In the genomic region with DNA sequence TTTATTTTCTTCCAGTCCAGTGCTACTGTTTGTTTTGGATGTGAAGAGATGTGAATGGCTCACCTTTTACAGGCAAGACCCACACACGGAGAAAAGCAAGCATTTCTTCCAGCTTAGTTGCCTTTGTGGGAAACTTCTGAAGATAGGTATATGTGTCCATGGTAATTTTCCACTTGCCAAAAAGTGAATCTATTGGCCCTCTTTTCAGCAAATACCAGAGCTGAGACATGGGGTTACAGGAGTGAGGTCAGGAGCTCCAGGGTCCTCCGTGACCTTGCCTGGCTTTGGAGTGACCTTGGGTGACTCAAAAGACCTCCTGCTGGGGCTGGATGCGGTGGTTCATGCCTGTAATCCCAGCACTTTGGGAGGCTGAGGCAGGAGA, we compare ENCODE assay signal across 9 cellular contexts.
DNase-seq lines count a peak whose midpoint lies in the region; ATAC-seq and TF ChIP-seq lines count a peak whose summit lies in the region.
"Had no signal": no experiment of that assay in that cellular context is flagged by ENCODE, and none has a peak within 500 bp of the region (broad histone marks: within the 10 kb centered on the region; RNA-seq: fewer than 3 reads in every experiment).

No MANE protein-coding gene starts in this region.

- CTCF ChIA-PET in activated CD8-positive, alpha-beta memory T cell treated with anti-CD3 and anti-CD28 coated beads, Interleukin-2, amount 10 ng/mL, durations not matched to agents 7 days and 5 days (lab: Charles Lee): interaction anchor here (1.0 to 4.8 kb wide), 14 partner anchors 9 to 543 kb away, joined by 4 to 28 read pairs (median 8); partner anchors contain the start of gene PDSS2

- H2AFZ ChIP-seq in OCI-LY3 (ENCODE audit: low read depth, low read length): 0 out of 2 replicates have a peak overlapping the region, but pooled peaks have one; percentile 15

- peak overlapping the region; percentile 97 for H3K4me2 ChIP-seq in OCI-LY3 (ENCODE audit: low read length)

- no peaks in the 10 kb centered on the region for H3K9me3 ChIP-seq in OCI-LY3 (ENCODE audit: insufficient read depth, low read length)

- no peaks in the 10 kb centered on the region for H3K79me2 ChIP-seq in OCI-LY3 (ENCODE audit: low read length)

- no peaks in the 10 kb centered on the region for H4K20me1 ChIP-seq in OCI-LY3 (ENCODE audit: insufficient read depth, low read length)

- peaks cover 2% of the 10 kb centered on the region for H3K27me3 Mint-ChIP-seq in activated CD8-positive, alpha-beta memory T cell treated with anti-CD3 and anti-CD28 coated beads, Interleukin-2, amount 10 ng/mL, durations not matched to agents 7 days and 5 days
- peaks cover 21% of the 10 kb centered on the region for H3K27me3 Mint-ChIP-seq in dendritic cell treated with granulocyte-macrophage colony-stimulating factor and Interleukin-4, amounts not matched to agents 40 ng/mL and 50 ng/mL, for 4 days

- peak overlapping the region; percentile 80 for H3K4me3 ChIP-seq in OCI-LY3 (ENCODE audit: low read length)

- H3K27me3 ChIP-seq in OCI-LY3 (ENCODE audit: low read depth, low read length): no peaks in the 10 kb centered on the region

- peak overlapping the region; percentile 16; the same call in 1 of the 2 replicates for H3K9ac ChIP-seq in OCI-LY3 (ENCODE audit: low read length)

- peak overlapping the region; percentile 51 for H3K27ac ChIP-seq in OCI-LY3 (ENCODE audit: low read length)

- DNase-seq in activated CD8-positive, alpha-beta memory T cell treated with anti-CD3 and anti-CD28 coated beads, Interleukin-2, amount 10 ng/mL, durations not matched to agents 7 days and 5 days: no peak
- no peak for DNase-seq in activated CD8-positive, alpha-beta memory T cell treated with anti-CD3 and anti-CD28 coated beads, Interleukin-2, amount 50 U/mL, for 48 hours
- DNase-seq in stimulated activated effector memory CD8-positive, alpha-beta T cell treated with anti-CD3 and anti-CD28 coated beads, Interleukin-12 subunit alpha, Interleukin-12 subunit beta, amount 100 ng/mL, for 72 hours (ENCODE audit: low spot score in 2 of 2): no peak
- DNase-seq in NCI-H1105 (lab: John Stamatoyannopoulos, UW): no peak
- no peak for DNase-seq in NCI-H446 treated with DMSO at 0.1 percent for 48 hours (lab: John Stamatoyannopoulos, UW)

- H3K4me1 ChIP-seq in OCI-LY3 (ENCODE audit: low read length): peaks cover 46% of the 10 kb centered on the region

- peaks cover 5% of the 10 kb centered on the region for H3K36me3 Mint-ChIP-seq in activated CD8-positive, alpha-beta memory T cell treated with anti-CD3 and anti-CD28 coated beads, Interleukin-2, amount 10 ng/mL, durations not matched to agents 7 days and 5 days
- no peaks in the 10 kb centered on the region for H3K36me3 Mint-ChIP-seq in dendritic cell treated with granulocyte-macrophage colony-stimulating factor and Interleukin-4, amounts not matched to agents 40 ng/mL and 50 ng/mL, for 4 days (ENCODE audit: low read depth)
- H3K36me3 Mint-ChIP-seq in stimulated activated effector memory CD8-positive, alpha-beta T cell treated with anti-CD3 and anti-CD28 coated beads, Interleukin-12 subunit alpha, Interleukin-12 subunit beta, amount 100 ng/mL, for 72 hours: no peaks in the 10 kb centered on the region

- intact Hi-C loops in dendritic cell treated with granulocyte-macrophage colony-stimulating factor and Interleukin-4, amounts not matched to agents 40 ng/mL and 50 ng/mL, for 4 days (cut with micrococcal nuclease): no loop called here

- peak overlapping the region; percentile 97 for H3K27ac Mint-ChIP-seq in activated CD8-positive, alpha-beta memory T cell treated with anti-CD3 and anti-CD28 coated beads, Interleukin-2, amount 10 ng/mL, durations not matched to agents 7 days and 5 days
- peak overlapping the region; percentile 75 for H3K27ac Mint-ChIP-seq in dendritic cell treated with granulocyte-macrophage colony-stimulating factor and Interleukin-4, amounts not matched to agents 40 ng/mL and 50 ng/mL, for 4 days
- no peak overlapping the region for H3K27ac Mint-ChIP-seq in stimulated activated effector memory CD8-positive, alpha-beta T cell treated with anti-CD3 and anti-CD28 coated beads, Interleukin-12 subunit alpha, Interleukin-12 subunit beta, amount 100 ng/mL, for 72 hours

- no peaks in the 10 kb centered on the region for H3K36me3 ChIP-seq in OCI-LY3 (replicated peaks; ENCODE audit: low read depth, low read length)

- peaks cover 46% of the 10 kb centered on the region for H3K4me1 Mint-ChIP-seq in activated CD8-positive, alpha-beta memory T cell treated with anti-CD3 and anti-CD28 coated beads, Interleukin-2, amount 10 ng/mL, durations not matched to agents 7 days and 5 days
- H3K4me1 Mint-ChIP-seq in dendritic cell treated with granulocyte-macrophage colony-stimulating factor and Interleukin-4, amounts not matched to agents 40 ng/mL and 50 ng/mL, for 4 days (ENCODE audit: low read depth): peaks cover 72% of the 10 kb centered on the region
- peaks cover 34% of the 10 kb centered on the region for H3K4me1 Mint-ChIP-seq in stimulated activated effector memory CD8-positive, alpha-beta T cell treated with anti-CD3 and anti-CD28 coated beads, Interleukin-12 subunit alpha, Interleukin-12 subunit beta, amount 100 ng/mL, for 72 hours

- peak; percentile 4 for ATAC-seq in activated CD8-positive, alpha-beta memory T cell treated with anti-CD3 and anti-CD28 coated beads, Interleukin-2, amount 10 ng/mL, durations not matched to agents 7 days and 5 days
- no peak for ATAC-seq in stimulated activated effector memory CD8-positive, alpha-beta T cell treated with anti-CD3 and anti-CD28 coated beads, Interleukin-12 subunit alpha, Interleukin-12 subunit beta, amount 100 ng/mL, for 72 hours
- ATAC-seq in HG03565 (IDR thresholded peaks at IDR 0.05; ENCODE audit: unreplicated experiment): no peak

- no peak for TF ChIP-seq CTCF in OCI-LY3 (IDR thresholded peaks at IDR 0.05; ENCODE audit: low read depth, low read length)

- no peaks in the 10 kb centered on the region for H3K9me3 Mint-ChIP-seq in activated CD8-positive, alpha-beta memory T cell treated with anti-CD3 and anti-CD28 coated beads, Interleukin-2, amount 10 ng/mL, durations not matched to agents 7 days and 5 days (ENCODE audit: low read depth)
- H3K9me3 Mint-ChIP-seq in dendritic cell treated with granulocyte-macrophage colony-stimulating factor and Interleukin-4, amounts not matched to agents 40 ng/mL and 50 ng/mL, for 4 days: no peaks in the 10 kb centered on the region
- no peaks in the 10 kb centered on the region for H3K9me3 Mint-ChIP-seq in stimulated activated effector memory CD8-positive, alpha-beta T cell treated with anti-CD3 and anti-CD28 coated beads, Interleukin-12 subunit alpha, Interleukin-12 subunit beta, amount 100 ng/mL, for 72 hours
- H3K9me3 Mint-ChIP-seq: neural crest cell had no signal

- H3K4me3 Mint-ChIP-seq in activated CD8-positive, alpha-beta memory T cell treated with anti-CD3 and anti-CD28 coated beads, Interleukin-2, amount 10 ng/mL, durations not matched to agents 7 days and 5 days: peak overlapping the region; percentile 75
- no peak overlapping the region for H3K4me3 Mint-ChIP-seq in dendritic cell treated with granulocyte-macrophage colony-stimulating factor and Interleukin-4, amounts not matched to agents 40 ng/mL and 50 ng/mL, for 4 days
- peak overlapping the region; percentile 55 for H3K4me3 Mint-ChIP-seq in stimulated activated effector memory CD8-positive, alpha-beta T cell treated with anti-CD3 and anti-CD28 coated beads, Interleukin-12 subunit alpha, Interleukin-12 subunit beta, amount 100 ng/mL, for 72 hours
